Comparison of ENCODE assay signal across 19 cellular contexts in the genomic region with DNA sequence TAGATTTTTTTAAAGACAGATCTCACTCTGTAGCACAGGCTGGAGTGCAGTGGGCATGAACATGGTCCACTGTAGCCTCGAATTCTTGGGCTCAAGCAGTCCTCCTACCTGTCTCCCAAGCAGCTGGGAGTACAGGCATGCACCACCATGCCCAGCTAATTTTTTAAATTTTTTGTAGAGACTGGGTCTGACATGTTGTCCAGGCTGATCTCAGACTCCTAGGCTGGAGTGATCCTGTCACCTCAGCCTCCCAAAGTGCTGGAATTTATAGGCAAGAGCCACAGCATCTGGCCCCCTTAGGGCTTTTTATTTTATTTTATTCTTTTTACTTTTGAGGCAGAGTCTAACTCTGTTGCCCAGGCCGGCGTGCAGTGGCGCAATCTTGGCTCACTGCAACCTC. TPM values are rescaled to one million over a fixed set of nuclear protein-coding genes. Genes with fewer than 3 reads are reported as not detected.
DNase-seq lines count a peak whose midpoint lies in the region; ATAC-seq, FAIRE-seq and TF ChIP-seq lines count a peak whose summit lies in the region.
"Had no signal": no experiment of that assay in that cellular context is flagged by ENCODE, and none has a peak within 500 bp of the region (broad histone marks: within the 10 kb centered on the region; RNA-seq: fewer than 3 reads in every experiment).

No MANE protein-coding gene starts in this region.

- H3K9me3 ChIP-seq in mesenchymal stem cell (ENCODE audit: control insufficient read depth, low read length): no peaks in the 10 kb centered on the region
- H3K9me3 ChIP-seq: BLaER1 treated with 17β-estradiol and CSF1 and Interleukin-3, amounts not matched to agents 10 nM and 100 nM; SJCRH30 had no signal

- no peak overlapping the region for H2BK120ac ChIP-seq in mesenchymal stem cell (ENCODE audit: low read depth, low read length)

- H3K23ac ChIP-seq in mesenchymal stem cell (ENCODE audit: low read length in 2 of 2): no peak overlapping the region

- H3K36me3 Mint-ChIP-seq in activated naive CD8-positive, alpha-beta T cell: no peaks in the 10 kb centered on the region
- H3K36me3 Mint-ChIP-seq in activated naive CD8-positive, alpha-beta T cell treated with anti-CD3 and anti-CD28 coated beads for 36 hours: peaks cover 3% of the 10 kb centered on the region

- peaks cover 3% of the 10 kb centered on the region for H3K79me1 ChIP-seq in mesenchymal stem cell (replicated peaks; ENCODE audit: low read length, poor library complexity, severe bottlenecking)

- peak overlapping the region; percentile 22 for H3K27ac Mint-ChIP-seq in activated naive CD8-positive, alpha-beta T cell
- H3K27ac Mint-ChIP-seq in activated naive CD8-positive, alpha-beta T cell treated with anti-CD3 and anti-CD28 coated beads for 36 hours: no peak overlapping the region

- H2BK5ac ChIP-seq in mesenchymal stem cell (ENCODE audit: low read depth, low read length, poor library complexity, severe bottlenecking): no peak overlapping the region

- H3K4me1 Mint-ChIP-seq in activated naive CD8-positive, alpha-beta T cell (ENCODE audit: low read depth): peaks cover 26% of the 10 kb centered on the region
- H3K4me1 Mint-ChIP-seq in activated naive CD8-positive, alpha-beta T cell treated with anti-CD3 and anti-CD28 coated beads for 36 hours: peaks cover 20% of the 10 kb centered on the region

- TF ChIP-seq CTCF in RWPE1 (conservative IDR thresholded peaks at IDR 0.05; ENCODE audit: low read depth) (no peak), D721Med (IDR thresholded peaks at IDR 0.05; ENCODE audit: insufficient read depth, missing control alignments) (no peak)

- no peak overlapping the region for H2BK12ac ChIP-seq in mesenchymal stem cell (ENCODE audit: low read length in 2 of 2)

- intact Hi-C loops in Right ventricle myocardium superior (cut with DNase I): no loop called here

- POLR2A ChIA-PET in RWPE1 (lab: Yijun Ruan, JAX; ENCODE audit: low non-redundant PET): no interaction called here

- peak overlapping the region; percentile 83 for H2AK5ac ChIP-seq in mesenchymal stem cell (ENCODE audit: low read length, severe bottlenecking)

- FAIRE-seq in D721Med (lab: Jason Lieb, UNC): no peak
- FAIRE-seq: A204.1 had no signal

- no peak overlapping the region for H3K4me2 ChIP-seq in mesenchymal stem cell (ENCODE audit: low read length, poor library complexity, severe bottlenecking)
- H3K4me2 ChIP-seq: BLaER1 treated with 17β-estradiol and CSF1 and Interleukin-3, amounts not matched to agents 10 nM and 100 nM had no signal

- H2AFZ ChIP-seq in mesenchymal stem cell (ENCODE audit: low read depth, low read length): no peak overlapping the region

- no peak for DNase-seq in activated naive CD8-positive, alpha-beta T cell treated with anti-CD3 and anti-CD28 coated beads for 36 hours
- DNase-seq in RWPE1 (ENCODE audit: low spot score): no peak
- no peak for DNase-seq in mesenchymal stem cell
- DNase-seq in Right ventricle myocardium superior: no peak
- no peak for DNase-seq in activated gamma-delta T cell (lab: John Stamatoyannopoulos, UW)
- no peak for DNase-seq in NCI-H1417 treated with DMSO at 0.1 percent for 48 hours (lab: John Stamatoyannopoulos, UW)
- no peak for DNase-seq in D721Med (ENCODE audit: insufficient read length, low spot score)
- DNase-seq: COR-L47, DMS153, Karpas-422, MM.1S, NCI-H187 treated with DMSO at 0.1 percent for 48 hours, NCI-H446, NCI-H774, RPMI8226, SJCRH30 had no signal

- no peak overlapping the region for H3K4me3 Mint-ChIP-seq in activated naive CD8-positive, alpha-beta T cell
- no peak overlapping the region for H3K4me3 Mint-ChIP-seq in activated naive CD8-positive, alpha-beta T cell treated with anti-CD3 and anti-CD28 coated beads for 36 hours

- no peaks in the 10 kb centered on the region for H3K9me3 Mint-ChIP-seq in activated naive CD8-positive, alpha-beta T cell (ENCODE audit: low read depth)
- no peaks in the 10 kb centered on the region for H3K9me3 Mint-ChIP-seq in activated naive CD8-positive, alpha-beta T cell treated with anti-CD3 and anti-CD28 coated beads for 36 hours

- H3K9ac ChIP-seq in mesenchymal stem cell (ENCODE audit: low read length): no peak overlapping the region
- H3K9ac ChIP-seq: BLaER1 treated with 17β-estradiol and CSF1 and Interleukin-3, amounts not matched to agents 10 nM and 100 nM had no signal

- no peak overlapping the region for H2BK15ac ChIP-seq in mesenchymal stem cell (ENCODE audit: low read depth, poor library complexity, severe bottlenecking)

- no peak overlapping the region for H3K4me3 ChIP-seq in mesenchymal stem cell (ENCODE audit: insufficient read depth in 1 of 2, low read depth in 1 of 2, low read length in 2 of 2)
- H3K4me3 ChIP-seq: BLaER1 treated with 17β-estradiol and CSF1 and Interleukin-3, amounts not matched to agents 10 nM and 100 nM; SJCRH30 had no signal

- no peak overlapping the region for H4K91ac ChIP-seq in mesenchymal stem cell (ENCODE audit: low read length)

- H3K14ac ChIP-seq in mesenchymal stem cell (ENCODE audit: low read length in 2 of 2): no peak overlapping the region

- H4K8ac ChIP-seq in mesenchymal stem cell (ENCODE audit: low read length): no peak overlapping the region

- 96% methylated on average over 4 of the region's 4 CpGs for WGBS in mesenchymal stem cell

- CTCF ChIA-PET in RWPE1 (lab: Yijun Ruan, JAX): interaction anchor here (0.6 kb wide), 1 partner anchor 10 kb away, joined by 3 read pairs; no protein-coding TSS in a partner anchor

- peaks cover 19 to 20% of the 10 kb centered on the region in 2 experiments for H3K36me3 ChIP-seq in mesenchymal stem cell (ENCODE audit: control insufficient read depth in 1 of 2, insufficient read depth in 2 of 2, low read depth in 1 of 2, low read length in 2 of 2)
- H3K36me3 ChIP-seq: SJCRH30 had no signal

- no peak for ATAC-seq in Right ventricle myocardium superior (ENCODE audit: poor library complexity)

- H3K4ac ChIP-seq in mesenchymal stem cell (ENCODE audit: low read depth in 1 of 2, low read length in 2 of 2): no peak overlapping the region

- H3K27ac ChIP-seq in RWPE1: peak overlapping the region; percentile 62
- peak overlapping the region; percentile 72 for H3K27ac ChIP-seq in mesenchymal stem cell (ENCODE audit: low read length, poor library complexity, severe bottlenecking)
- H3K27ac ChIP-seq: BLaER1 treated with 17β-estradiol and CSF1 and Interleukin-3, amounts not matched to agents 10 nM and 100 nM; SJCRH30 had no signal

- H3K18ac ChIP-seq in mesenchymal stem cell (ENCODE audit: low read depth in 1 of 2, low read length in 2 of 2): no peak overlapping the region

- H3K27me3 ChIP-seq in mesenchymal stem cell (ENCODE audit: control insufficient read depth in 1 of 2, insufficient read depth in 1 of 2, low read length in 2 of 2): no peaks in the 10 kb centered on the region
- H3K27me3 ChIP-seq: BLaER1 treated with 17β-estradiol and CSF1 and Interleukin-3, amounts not matched to agents 10 nM and 100 nM; SJCRH30 had no signal

- H3K4me1 ChIP-seq in mesenchymal stem cell (ENCODE audit: control insufficient read depth, insufficient read depth, low read depth, low read length): peaks cover 13% of the 10 kb centered on the region

- H3K27me3 Mint-ChIP-seq in activated naive CD8-positive, alpha-beta T cell: no peaks in the 10 kb centered on the region
- H3K27me3 Mint-ChIP-seq in activated naive CD8-positive, alpha-beta T cell treated with anti-CD3 and anti-CD28 coated beads for 36 hours: no peaks in the 10 kb centered on the region

RNA-seq across cellular contexts. Expression of a gene that starts 56.4 kb away (rescaled TPM):
- total RNA-seq in activated naive CD8-positive, alpha-beta T cell treated with anti-CD3 and anti-CD28 coated beads for 36 hours: 10 to 100 TPM; 64.0 to 66.4 TPM
- polyA plus RNA-seq in mesenchymal stem cell (2013, experiment 1 of 2): 15.1 TPM
- polyA plus RNA-seq in mesenchymal stem cell (2013, experiment 2 of 2): 14.0 TPM
- total RNA-seq in Right ventricle myocardium superior: 33.6 TPM
